Comparison of ENCODE assay signal across 8 cellular contexts in genomic region chr4:168710353-168710946, GRCh38.
DNase-seq lines count a peak whose midpoint lies in the region; ATAC-seq and TF ChIP-seq lines count a peak whose summit lies in the region.

No MANE protein-coding gene starts in this region.

- TF ChIP-seq POLR2A in breast epithelium (IDR thresholded peaks at IDR 0.05) = no peak

- H3K9me3 ChIP-seq in breast epithelium = no peaks in the 10 kb centered on the region

- no peaks in the 10 kb centered on the region for H3K4me1 ChIP-seq in breast epithelium

- H3K36me3 ChIP-seq in breast epithelium = no peaks in the 10 kb centered on the region

- H3K27ac ChIP-seq in breast epithelium = no peak overlapping the region

- H3K4me3 ChIP-seq in breast epithelium = no peak overlapping the region

- peak in 2 of 3 donors; percentile 41 to 67 for TF ChIP-seq CTCF in breast epithelium (IDR thresholded peaks at IDR 0.05)

- peak; percentile 11 for DNase-seq in DMS114 treated with DMSO at 0.1 percent for 48 hours (lab: John Stamatoyannopoulos, UW; ENCODE audit: unreplicated experiment)
- peak; percentile 59 for DNase-seq in M059J (ENCODE audit: low read depth)
- peak in 1 of 2 donors; percentile 53 for DNase-seq in breast epithelium (ENCODE audit: low spot score in 2 of 2)
- peak; percentile 72 for DNase-seq in left kidney (ENCODE audit: low read depth, low spot score)
- DNase-seq in activated CD4-positive, CD25-positive, alpha-beta regulatory T cell (lab: John Stamatoyannopoulos, UW) = no peak
- no peak for DNase-seq in posterior vena cava (ENCODE audit: low spot score)
- no peak for DNase-seq in NK-92 treated with Interleukin-12 subunit alpha and Interleukin-12 subunit beta, amount 100 ng/mL, for 24 hours (lab: John Stamatoyannopoulos, UW)

- ATAC-seq in GM19023 (IDR thresholded peaks at IDR 0.05; ENCODE audit: unreplicated experiment) = no peak

- H3K27me3 ChIP-seq in breast epithelium = no peaks in the 10 kb centered on the region

- intact Hi-C loops in breast epithelium (cut with DNase I; ENCODE audit: low total_unique reads) = loop anchor here (10.0 kb wide), 1 partner anchor 214 kb away; no protein-coding TSS in a partner anchor
- intact Hi-C loops in posterior vena cava (cut with DNase I) = loop anchor here in 1 of 2 donors (5.0 to 10.0 kb wide), 4 partner anchors 54 to 204 kb away; no protein-coding TSS in a partner anchor

Comparison
In these comparisons a context has a peak if more than half of its experiments do, and no peak if none do; other contexts are left out.
1. DNase-seq: peak in DMS114 treated with DMSO at 0.1 percent for 48 hours (single experiment), M059J (single experiment) and left kidney (single experiment); none in activated CD4-positive, CD25-positive, alpha-beta regulatory T cell (0 of 4), posterior vena cava (single experiment) and NK-92 treated with Interleukin-12 subunit alpha and Interleukin-12 subunit beta, amount 100 ng/mL, for 24 hours (single experiment).